ENCODE assay signal across 14 cellular contexts in genomic region chr3:101567528-101568317, GRCh38. TPM values are rescaled to one million over a fixed set of nuclear protein-coding genes. Genes with fewer than 3 reads are reported as not detected.
A peak's percentile ranks its signal among the peaks of the same experiment; 100 is the strongest.
DNase-seq lines count a peak whose midpoint lies in the region; ATAC-seq, FAIRE-seq and TF ChIP-seq lines count a peak whose summit lies in the region.
"Had no signal": no experiment of that assay in that cellular context is flagged by ENCODE, and none has a peak within 500 bp of the region (broad histone marks: within the 10 kb centered on the region; RNA-seq: fewer than 3 reads in every experiment).

No MANE protein-coding gene starts in this region.

- H3K27me3 ChIP-seq in CD4-positive, alpha-beta T cell (ENCODE audit: control insufficient read depth, insufficient read depth, low read length): no peaks in the 10 kb centered on the region
- H3K27me3 ChIP-seq in colonic mucosa: no peaks in the 10 kb centered on the region
- H3K27me3 ChIP-seq: cardiac muscle cell, esophagus muscularis mucosa had no signal

- no peak for ATAC-seq in CD4-positive, alpha-beta T cell (ENCODE audit: poor library complexity)
- ATAC-seq in Right ventricle myocardium inferior: no peak

- H3K4me3 Mint-ChIP-seq in CD4-positive, alpha-beta T cell: no peak overlapping the region
- peak overlapping the region in 2 of 4 donors; percentile 13 to 30 for H3K4me3 Mint-ChIP-seq in IgD-negative memory B cell
- H3K4me3 Mint-ChIP-seq: CD14-positive monocyte had no signal

- H3K9me2 ChIP-seq in OCI-LY7 (ENCODE audit: insufficient read depth, low read length): no peaks in the 10 kb centered on the region

- no peak for FAIRE-seq in kidney (lab: Jason Lieb, UNC)

- TF ChIP-seq CTCF in CD4-positive, alpha-beta T cell (IDR thresholded peaks at IDR 0.05): no peak
- no peak for TF ChIP-seq CTCF in OCI-LY7 (conservative IDR thresholded peaks at IDR 0.05; ENCODE audit: low read length)
- no peak for TF ChIP-seq CTCF in colonic mucosa (IDR thresholded peaks at IDR 0.05)
- TF ChIP-seq CTCF in kidney (IDR thresholded peaks at IDR 0.05; ENCODE audit: borderline replicate concordance, extremely low read depth, insufficient read depth): no peak

- intact Hi-C loops in CD4-positive, alpha-beta T cell (cut with DNase I, micrococcal nuclease): no loop called here
- intact Hi-C loops in OCI-LY7 (cut with micrococcal nuclease; ENCODE audit: unreplicated experiment) (loop anchor here (10.0 kb wide), 1 partner anchor 1163 kb away; the partner anchor contains the start of genes LNP1 and TOMM70), colonic mucosa (cut with DNase I) (loop anchor here (5.0 kb wide), 1 partner anchor 50 kb away; no protein-coding TSS in a partner anchor), Right ventricle myocardium inferior (cut with DNase I) (no loop called here), kidney (cut with DNase I) (no loop called here)

- peak overlapping the region; percentile 12 for H3K27ac Mint-ChIP-seq in CD4-positive, alpha-beta T cell
- peak overlapping the region in 2 of 3 donors; percentile 5 to 50 for H3K27ac Mint-ChIP-seq in IgD-negative memory B cell

- H3K27ac ChIP-seq in CD4-positive, alpha-beta T cell (ENCODE audit: low read depth, low read length): no peak overlapping the region
- H3K27ac ChIP-seq in OCI-LY7 (ENCODE audit: low read depth, low read length, poor library complexity, severe bottlenecking) (no peak overlapping the region), colonic mucosa (no peak overlapping the region), kidney (ENCODE audit: low read depth in 2 of 2, low read length in 2 of 2) (no peak overlapping the region)
- H3K27ac ChIP-seq: cardiac muscle cell, esophagus muscularis mucosa had no signal

- CTCF ChIA-PET in CD4-positive, alpha-beta T cell (lab: Charles Lee): no interaction called here
- CTCF ChIA-PET in OCI-LY7 (lab: Charles Lee; ENCODE audit: unreplicated experiment): no interaction called here

- no peak overlapping the region for H3K4me3 ChIP-seq in OCI-LY7 (ENCODE audit: low read depth, low read length, poor library complexity, severe bottlenecking)
- H3K4me3 ChIP-seq in colonic mucosa: no peak overlapping the region
- no peak overlapping the region for H3K4me3 ChIP-seq in kidney (ENCODE audit: low read length in 2 of 2)
- H3K4me3 ChIP-seq: cardiac muscle cell, esophagus muscularis mucosa had no signal

- peaks cover 36% of the 10 kb centered on the region for H3K79me2 ChIP-seq in OCI-LY7 (ENCODE audit: insufficient read depth, low read depth, low read length)

- H2AFZ ChIP-seq in OCI-LY7 (ENCODE audit: low read length): no peak overlapping the region

- peaks cover 48% of the 10 kb centered on the region for H3K36me3 Mint-ChIP-seq in CD4-positive, alpha-beta T cell (ENCODE audit: low read depth)
- H3K36me3 Mint-ChIP-seq in IgD-negative memory B cell: peaks cover 4% of the 10 kb centered on the region

- no peaks in the 10 kb centered on the region for H3K27me3 Mint-ChIP-seq in CD4-positive, alpha-beta T cell
- no peaks in the 10 kb centered on the region for H3K27me3 Mint-ChIP-seq in IgD-negative memory B cell

- POLR2A ChIA-PET in CD4-positive, alpha-beta T cell (lab: Charles Lee): no interaction called here
- POLR2A ChIA-PET in OCI-LY7 (lab: Charles Lee): interaction anchor here (0.6 to 0.7 kb wide), 2 partner anchors 150 to 198 kb away, joined by 5 read pairs; no protein-coding TSS in a partner anchor

- H3K9ac ChIP-seq in colonic mucosa (ENCODE audit: low read depth in 2 of 2, low read length in 2 of 2): no peak overlapping the region
- H3K9ac ChIP-seq in kidney (ENCODE audit: low read length in 2 of 2): no peak overlapping the region

- H3K9me3 ChIP-seq in CD4-positive, alpha-beta T cell (ENCODE audit: control insufficient read depth, low read length): no peaks in the 10 kb centered on the region
- H3K9me3 ChIP-seq in OCI-LY7 (ENCODE audit: low read length) (no peaks in the 10 kb centered on the region), colonic mucosa (no peaks in the 10 kb centered on the region), kidney (ENCODE audit: control insufficient read depth in 1 of 2, low read length in 2 of 2) (no peaks in the 10 kb centered on the region)
- H3K9me3 ChIP-seq: esophagus muscularis mucosa had no signal

- peaks cover 68% of the 10 kb centered on the region for H3K4me1 Mint-ChIP-seq in CD4-positive, alpha-beta T cell (ENCODE audit: low read depth)
- peaks cover 17 to 29% (median 26%) of the 10 kb centered on the region in 3 donors for H3K4me1 Mint-ChIP-seq in IgD-negative memory B cell

- H3K9me3 Mint-ChIP-seq in CD4-positive, alpha-beta T cell: no peaks in the 10 kb centered on the region
- H3K9me3 Mint-ChIP-seq in IgD-negative memory B cell: no peaks in the 10 kb centered on the region
- H3K9me3 Mint-ChIP-seq: CD14-positive monocyte had no signal

- no peak overlapping the region for H3K4me2 ChIP-seq in OCI-LY7 (ENCODE audit: low read length)

- H3K36me3 ChIP-seq in OCI-LY7 (ENCODE audit: insufficient read depth, low read length): peaks cover 47% of the 10 kb centered on the region
- no peaks in the 10 kb centered on the region for H3K36me3 ChIP-seq in colonic mucosa
- peaks cover 0 to 11% of the 10 kb centered on the region in 2 donors for H3K36me3 ChIP-seq in kidney (ENCODE audit: control insufficient read depth in 1 of 2, insufficient read depth in 2 of 2, low read length in 2 of 2)

- H4K20me1 ChIP-seq in OCI-LY7 (ENCODE audit: insufficient read depth, low read length): peaks cover 8% of the 10 kb centered on the region; the same call in 1 of the 2 replicates

- BruUV-seq in OCI-LY7 (replicated peaks; lab: Mats Ljungman, UMichigan): no TSS peak

- DNase-seq in CD4-positive, alpha-beta T cell: peak in 1 of 10 experiments; percentile 16
- peak; percentile 12 for DNase-seq in activated T-helper 9 cell treated with anti-CD3 and anti-CD28 coated beads, Interleukin-2, amount 50 U/mL, for 16 hours (ENCODE audit: low read depth)
- DNase-seq in stimulated activated CD4-positive, alpha-beta T cell treated with anti-CD3 and anti-CD28 coated beads, Interleukin-12 subunit alpha, Interleukin-12 subunit beta, amount 100 ng/mL, for 4 hours: peak; percentile 30
- DNase-seq in OCI-LY7 (ENCODE audit: low spot score) (no peak), colonic mucosa (no peak), Right ventricle myocardium inferior (ENCODE audit: missing footprints) (no peak), kidney (no peak)
- DNase-seq: midbrain, NCI-H1048, NCI-H524 treated with DMSO at 0.1 percent for 48 hours had no signal

- H3K4me1 ChIP-seq in OCI-LY7 (ENCODE audit: insufficient read depth, low read length, poor library complexity, severe bottlenecking): peaks cover 23% of the 10 kb centered on the region
- no peaks in the 10 kb centered on the region for H3K4me1 ChIP-seq in colonic mucosa
- H3K4me1 ChIP-seq in kidney (ENCODE audit: control insufficient read depth in 1 of 2, insufficient read depth in 1 of 2, low read depth in 1 of 2, low read length in 2 of 2): no peaks in the 10 kb centered on the region

RNA-seq across cellular contexts. Expression of gene TRMT10C, which starts 6.1 kb away (rescaled TPM):
- 10 to 100 TPM; 49.4 to 51.2 TPM for total RNA-seq in CD4-positive, alpha-beta T cell
- polyA plus RNA-seq in IgD-negative memory B cell: 39.8 TPM
- total RNA-seq in OCI-LY7 (2014; rRNA removed; shearing (Covaris generic)): 23.6 and 26.5 TPM in 2 replicates
- total RNA-seq in OCI-LY7 (2022): 25.6 and 29.1 TPM in 2 replicates
- total RNA-seq in colonic mucosa: 10 to 100 TPM; 18.0 to 21.8 TPM
- total RNA-seq in Right ventricle myocardium inferior: 29.1 TPM
- total RNA-seq in kidney: 17.7 TPM
- 27.5 TPM for polyA plus RNA-seq in kidney (ENCODE audit: insufficient read depth, low read depth, low replicate concordance)

RNA-seq across cellular contexts. Expression of gene PCNP, which starts 6.3 kb away (rescaled TPM):
- 100 to 1,000 TPM; 177 to 181 TPM for total RNA-seq in CD4-positive, alpha-beta T cell
- polyA plus RNA-seq in IgD-negative memory B cell (119 TPM), kidney (ENCODE audit: insufficient read depth, low read depth, low replicate concordance) (63.3 TPM)
- 49.2 and 63.3 TPM in 2 replicates for total RNA-seq in OCI-LY7 (2014; rRNA removed; shearing (Covaris generic))
- total RNA-seq in OCI-LY7 (2022) (153 and 162 TPM in 2 replicates), colonic mucosa (100 to 1,000 TPM; 117 to 122 TPM), Right ventricle myocardium inferior (125 TPM), kidney (148 TPM)

RNA-seq across cellular contexts. Expression of gene SENP7, which starts 54.7 kb away (rescaled TPM):
- total RNA-seq in CD4-positive, alpha-beta T cell: 10 to 100 TPM; 37.5 to 39.3 TPM
- polyA plus RNA-seq in IgD-negative memory B cell (6.1 TPM), kidney (ENCODE audit: insufficient read depth, low read depth, low replicate concordance) (5.4 TPM)
- total RNA-seq in OCI-LY7 (2014; rRNA removed; shearing (Covaris generic)): 13.6 and 17.7 TPM in 2 replicates
- total RNA-seq in OCI-LY7 (2022) (18.0 and 19.5 TPM in 2 replicates), colonic mucosa (1 to 10 TPM; 5.6 to 8.6 TPM), Right ventricle myocardium inferior (10.3 TPM), kidney (28.7 TPM)

Comparison
In these comparisons a context has a peak if more than half of its experiments do, and no peak if none do; other contexts are left out.
1. DNase-seq: peak in activated T-helper 9 cell treated with anti-CD3 and anti-CD28 coated beads, Interleukin-2, amount 50 U/mL, for 16 hours (single experiment) and stimulated activated CD4-positive, alpha-beta T cell treated with anti-CD3 and anti-CD28 coated beads, Interleukin-12 subunit alpha, Interleukin-12 subunit beta, amount 100 ng/mL, for 4 hours (single experiment); none in OCI-LY7 (single experiment), colonic mucosa (single experiment), Right ventricle myocardium inferior (single experiment) and kidney (single experiment).
2. intact Hi-C loops: an anchor here in OCI-LY7 (10.0 kb wide) and colonic mucosa (5.0 kb wide); none called in CD4-positive, alpha-beta T cell, Right ventricle myocardium inferior and kidney.